31 cellular contexts compared by ENCODE assay signal in the genomic region with DNA sequence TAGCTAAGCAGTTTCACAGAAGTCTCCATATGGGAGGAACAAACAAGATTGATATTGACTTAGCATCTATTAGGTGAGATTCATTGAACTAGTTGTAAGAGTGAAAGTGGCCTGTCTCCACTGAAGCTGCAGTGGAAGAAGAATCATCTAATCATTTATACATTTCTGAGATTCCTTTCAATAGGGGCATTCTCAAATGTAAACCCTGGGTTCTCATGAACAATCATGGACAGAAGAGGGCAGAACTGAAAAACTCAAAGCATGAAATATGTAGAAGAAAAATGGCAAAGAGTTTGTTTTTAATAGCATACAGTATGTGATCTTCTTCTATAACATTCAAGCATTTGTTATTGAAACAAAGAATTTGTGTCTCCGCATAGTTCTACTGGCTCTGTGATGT. TPM values are rescaled to one million over a fixed set of nuclear protein-coding genes. Genes with fewer than 3 reads are reported as not detected.
DNase-seq lines count a peak whose midpoint lies in the region; ATAC-seq, FAIRE-seq and TF ChIP-seq lines count a peak whose summit lies in the region.
"Had no signal": no experiment of that assay in that cellular context is flagged by ENCODE, and none has a peak within 500 bp of the region (broad histone marks: within the 10 kb centered on the region; RNA-seq: fewer than 3 reads in every experiment).

No MANE protein-coding gene starts in this region.

- H3K27me3 Mint-ChIP-seq in activated CD8-positive, alpha-beta memory T cell treated with anti-CD3 and anti-CD28 coated beads, Interleukin-2, amount 10 ng/mL, durations not matched to agents 7 days and 5 days: no peaks in the 10 kb centered on the region
- H3K27me3 Mint-ChIP-seq: activated naive CD4-positive, alpha-beta T cell treated with anti-CD3 and anti-CD28 coated beads, Interleukin-2, amount 50 U/mL, for 24 hours; CD4-positive, alpha-beta memory T cell; naive thymus-derived CD8-positive, alpha-beta T cell had no signal

- no peak overlapping the region for H3K4me2 ChIP-seq in skeletal muscle satellite cell (ENCODE audit: low read length)
- H3K4me2 ChIP-seq: GM23338 had no signal

- peaks cover 7% of the 10 kb centered on the region for H3K9me3 Mint-ChIP-seq in activated CD8-positive, alpha-beta memory T cell treated with anti-CD3 and anti-CD28 coated beads, Interleukin-2, amount 10 ng/mL, durations not matched to agents 7 days and 5 days (ENCODE audit: low read depth)
- H3K9me3 Mint-ChIP-seq: GM23338 had no signal

- no peaks in the 10 kb centered on the region for H3K27me3 ChIP-seq in skeletal muscle satellite cell (ENCODE audit: control insufficient read depth, insufficient read depth, low read length)
- H3K27me3 ChIP-seq: cardiac muscle cell, gastroesophageal sphincter, tibial nerve had no signal

- H3K4me3 ChIP-seq in AG10803 (ENCODE audit: low read length) (no peak overlapping the region), skeletal muscle satellite cell (ENCODE audit: low read length) (no peak overlapping the region)
- H3K4me3 ChIP-seq: cardiac muscle cell, gastroesophageal sphincter, GM23338, left ventricle myocardium inferior, tibial nerve had no signal

- TF ChIP-seq CTCF in AG10803 (conservative IDR thresholded peaks at IDR 0.05; ENCODE audit: low read length): peak; percentile 43

- no peak overlapping the region for H3K27ac Mint-ChIP-seq in activated CD8-positive, alpha-beta memory T cell treated with anti-CD3 and anti-CD28 coated beads, Interleukin-2, amount 10 ng/mL, durations not matched to agents 7 days and 5 days
- H3K27ac Mint-ChIP-seq: activated naive CD4-positive, alpha-beta T cell treated with anti-CD3 and anti-CD28 coated beads, Interleukin-2, amount 50 U/mL, for 24 hours; activated T-helper 2 cell treated with anti-CD3 and anti-CD28 coated beads, Interferon-gamma antibody, Interleukin-2, Interleukin-4, amounts not matched to agents 10 μg/mL and 5 μg/mL and 100 μg/mL, durations not matched to agents 14 hours and 24 hours and 36 hours; CD4-positive, alpha-beta memory T cell; GM23338; naive thymus-derived CD8-positive, alpha-beta T cell had no signal

- CTCF ChIA-PET in activated CD8-positive, alpha-beta memory T cell treated with anti-CD3 and anti-CD28 coated beads, Interleukin-2, amount 10 ng/mL, durations not matched to agents 7 days and 5 days (lab: Charles Lee): no interaction called here

- peaks cover 38% of the 10 kb centered on the region for H3K4me1 ChIP-seq in skeletal muscle satellite cell (ENCODE audit: control insufficient read depth, insufficient read depth, low read length)
- H3K4me1 ChIP-seq: left ventricle myocardium inferior, tibial nerve had no signal

- ATAC-seq in activated CD8-positive, alpha-beta memory T cell treated with anti-CD3 and anti-CD28 coated beads, Interleukin-2, amount 10 ng/mL, durations not matched to agents 7 days and 5 days: no peak
- ATAC-seq in HG02798 (IDR thresholded peaks at IDR 0.05; ENCODE audit: poor library complexity, unreplicated experiment): no peak
- ATAC-seq: gastroesophageal sphincter; GM23338; naive thymus-derived CD8-positive, alpha-beta T cell; PC-3 had no signal

- DNase-seq in AG10803 (ENCODE audit: low read depth) (peak; percentile 53), RCC 7860 (ENCODE audit: low spot score) (peak; percentile 45), fibroblast of peridontal ligament (ENCODE audit: extremely low read depth) (peak; percentile 56), NCI-H146 treated with DMSO at 0.1 percent for 48 hours (lab: John Stamatoyannopoulos, UW; ENCODE audit: unreplicated experiment) (no peak)
- no peak for DNase-seq in activated CD8-positive, alpha-beta memory T cell treated with anti-CD3 and anti-CD28 coated beads, Interleukin-2, amount 10 ng/mL, durations not matched to agents 7 days and 5 days
- DNase-seq: activated CD4-positive, alpha-beta T cell treated with anti-CD3 and anti-CD28 coated beads, Interleukin-2, amount 50 U/mL, for 48 hours; activated CD4-positive, CD25-positive, alpha-beta regulatory T cell; activated CD8-positive, alpha-beta memory T cell treated with anti-CD3 and anti-CD28 coated beads, Interleukin-2, amount 50 U/mL, for 48 hours; CD4-positive, alpha-beta memory T cell; dermis blood vessel endothelial cell; left ventricle myocardium inferior; midbrain; naive thymus-derived CD8-positive, alpha-beta T cell; NCI-H1105; NCI-H1930; NK-92 treated with Interleukin-12 subunit alpha and Interleukin-12 subunit beta, amount 100 ng/mL, for 24 hours; nucleus accumbens; PC-3; SHP77; small intestine; stimulated activated CD4-positive, alpha-beta T cell treated with anti-CD3 and anti-CD28 coated beads, Interleukin-1b, Interleukin-23, amount 100 ng/mL, for 48 hours; stimulated activated CD8-positive, alpha-beta memory T cell treated with anti-CD3 and anti-CD28 coated beads, Interleukin-4, amount 100 ng/mL, for 48 hours had no signal

- no peaks in the 10 kb centered on the region for H3K9me3 ChIP-seq in skeletal muscle satellite cell (replicated peaks; ENCODE audit: low read length)
- H3K9me3 ChIP-seq: gastroesophageal sphincter, left ventricle myocardium inferior, tibial nerve had no signal

- peak overlapping the region; percentile 72 for H3K9ac ChIP-seq in skeletal muscle satellite cell (ENCODE audit: low read depth, low read length)

- H3K36me3 Mint-ChIP-seq in activated CD8-positive, alpha-beta memory T cell treated with anti-CD3 and anti-CD28 coated beads, Interleukin-2, amount 10 ng/mL, durations not matched to agents 7 days and 5 days: no peaks in the 10 kb centered on the region
- H3K36me3 Mint-ChIP-seq: activated naive CD4-positive, alpha-beta T cell treated with anti-CD3 and anti-CD28 coated beads, Interleukin-2, amount 50 U/mL, for 24 hours; CD4-positive, alpha-beta memory T cell; naive thymus-derived CD8-positive, alpha-beta T cell had no signal

- FAIRE-seq in RCC 7860 (lab: Jason Lieb, UNC): no peak
- FAIRE-seq: small intestine had no signal

- H3K36me3 ChIP-seq in skeletal muscle satellite cell (ENCODE audit: insufficient read depth, low read length): no peaks in the 10 kb centered on the region
- H3K36me3 ChIP-seq: cardiac muscle cell, gastroesophageal sphincter, left ventricle myocardium inferior, tibial nerve had no signal

- no peaks in the 10 kb centered on the region for H3K4me1 Mint-ChIP-seq in activated CD8-positive, alpha-beta memory T cell treated with anti-CD3 and anti-CD28 coated beads, Interleukin-2, amount 10 ng/mL, durations not matched to agents 7 days and 5 days
- H3K4me1 Mint-ChIP-seq: activated naive CD4-positive, alpha-beta T cell treated with anti-CD3 and anti-CD28 coated beads, Interleukin-2, amount 50 U/mL, for 24 hours; CD4-positive, alpha-beta memory T cell; naive thymus-derived CD8-positive, alpha-beta T cell had no signal

- no peak overlapping the region for H3K4me3 Mint-ChIP-seq in activated CD8-positive, alpha-beta memory T cell treated with anti-CD3 and anti-CD28 coated beads, Interleukin-2, amount 10 ng/mL, durations not matched to agents 7 days and 5 days
- H3K4me3 Mint-ChIP-seq: activated naive CD4-positive, alpha-beta T cell treated with anti-CD3 and anti-CD28 coated beads, Interleukin-2, amount 50 U/mL, for 24 hours; CD4-positive, alpha-beta memory T cell; GM23338; naive thymus-derived CD8-positive, alpha-beta T cell had no signal

RNA-seq across cellular contexts. Expression of gene POSTN, which starts 17.6 kb away (rescaled TPM):
- total RNA-seq in skeletal muscle satellite cell (2012; rRNA removed): 43.9 and 58.3 TPM in 2 replicates
- not detected for total RNA-seq in activated CD8-positive, alpha-beta memory T cell treated with anti-CD3 and anti-CD28 coated beads, Interleukin-2, amount 10 ng/mL, durations not matched to agents 7 days and 5 days
- total RNA-seq: activated T-helper 2 cell treated with anti-CD3 and anti-CD28 coated beads, Interferon-gamma antibody, Interleukin-2, Interleukin-4, amounts not matched to agents 10 μg/mL and 5 μg/mL and 100 μg/mL, durations not matched to agents 14 hours and 24 hours and 36 hours; CD4-positive, alpha-beta memory T cell; HT-29; naive thymus-derived CD8-positive, alpha-beta T cell; PC-3 had no signal

Comparison
In these comparisons a context has a peak if more than half of its experiments do, and no peak if none do; other contexts are left out.
1. DNase-seq: peak in AG10803 (single experiment), RCC 7860 (single experiment) and fibroblast of peridontal ligament (single experiment); none in activated CD8-positive, alpha-beta memory T cell treated with anti-CD3 and anti-CD28 coated beads, Interleukin-2, amount 10 ng/mL, durations not matched to agents 7 days and 5 days (single experiment) and NCI-H146 treated with DMSO at 0.1 percent for 48 hours (single experiment).